16 cellular contexts compared by ENCODE assay signal in the genomic region with DNA sequence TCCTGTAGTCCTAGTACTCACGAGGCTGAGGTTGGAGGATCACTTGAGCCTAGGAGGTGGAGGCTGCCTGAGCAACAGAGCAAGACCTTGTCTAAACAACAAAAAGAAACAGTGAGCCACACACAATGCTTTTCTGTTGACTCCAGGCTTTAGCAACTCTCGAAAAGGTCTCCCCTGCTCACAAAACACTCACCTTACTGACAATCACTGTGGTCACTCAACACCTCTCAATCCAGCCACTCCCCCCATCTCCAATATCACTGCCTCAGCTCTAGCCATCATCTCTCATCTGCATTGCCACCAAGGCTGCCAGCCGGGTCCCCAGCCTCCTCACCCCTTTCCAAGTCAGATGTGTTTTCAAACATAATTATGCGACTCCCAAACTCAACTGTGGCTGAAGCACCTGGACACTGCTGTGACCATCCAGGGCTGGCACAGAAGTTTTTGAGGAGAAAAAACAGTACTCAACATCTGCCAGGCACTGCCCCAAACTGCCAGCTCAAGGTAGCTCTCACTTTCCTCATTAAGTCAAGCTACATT.
DNase-seq lines count a peak whose midpoint lies in the region; ATAC-seq and TF ChIP-seq lines count a peak whose summit lies in the region.
"Had no signal": no experiment of that assay in that cellular context is flagged by ENCODE, and none has a peak within 500 bp of the region (broad histone marks: within the 10 kb centered on the region; RNA-seq: fewer than 3 reads in every experiment).

No MANE protein-coding gene starts in this region.

- H3K36me3 ChIP-seq in spleen = no peaks in the 10 kb centered on the region
- H3K36me3 ChIP-seq: BLaER1 had no signal

- H3K27me3 ChIP-seq in spleen (replicated peaks in 1 of 7) = no peaks in the 10 kb centered on the region
- H3K27me3 ChIP-seq: BLaER1 had no signal

- no peak for ATAC-seq in GM19023 (IDR thresholded peaks at IDR 0.05; ENCODE audit: unreplicated experiment)
- ATAC-seq: GM12878 had no signal

- intact Hi-C loops in spleen (cut with DNase I; ENCODE audit: low total_unique reads) = no loop called here

- H3K9me3 ChIP-seq in spleen = peaks cover 0 to 18% (median 14%) of the 10 kb centered on the region in 8 donors

- H3K4me3 ChIP-seq in spleen = no peak overlapping the region
- H3K4me3 ChIP-seq: BLaER1, GM12878 had no signal

- TF ChIP-seq POLR2A in spleen (IDR thresholded peaks at IDR 0.05) = no peak

- 83 to 92% (median 88%) methylated on average over 4 of the region's 4 CpGs for WGBS in spleen, 5 donors

- no peak for TF ChIP-seq CTCF in spleen (IDR thresholded peaks at IDR 0.05 in 8 of 11, conservative IDR thresholded peaks at IDR 0.05 in 3 of 11)

- no peak overlapping the region for H3K27ac ChIP-seq in spleen
- H3K27ac ChIP-seq: BLaER1 had no signal

- peaks cover 0 to 18% (median 2%) of the 10 kb centered on the region in 6 donors for H3K4me1 ChIP-seq in spleen

- DNase-seq in COLO668 (lab: John Stamatoyannopoulos, UW; ENCODE audit: unreplicated experiment) (peak; percentile 15), NCI-H510A treated with DMSO at 0.1 percent for 48 hours (lab: John Stamatoyannopoulos, UW) (peak; percentile 75), left kidney (ENCODE audit: low read depth, low spot score) (peak; percentile 93), spleen (peak; percentile 64), SHP77 (lab: John Stamatoyannopoulos, UW) (no peak), KG1 (lab: John Stamatoyannopoulos, UW) (no peak)
- DNase-seq: 8988T; AML-193; CD8-positive, alpha-beta memory T cell; DMS79; GOT3; H9; IMR-90 had no signal

Comparison
In these comparisons a context has a peak if more than half of its experiments do, and no peak if none do; other contexts are left out.
1. DNase-seq: peak in COLO668 (single experiment), NCI-H510A treated with DMSO at 0.1 percent for 48 hours (single experiment), left kidney (single experiment) and spleen (single experiment); none in SHP77 (0 of 2) and KG1 (single experiment).